Comparison of ENCODE assay signal across 9 cellular contexts in genomic region chr3:112128843-112129727, GRCh38. TPM values are rescaled to one million over a fixed set of nuclear protein-coding genes. Genes with fewer than 3 reads are reported as not detected.
DNase-seq lines count a peak whose midpoint lies in the region; ATAC-seq, FAIRE-seq and TF ChIP-seq lines count a peak whose summit lies in the region.
"Had no signal": no experiment of that assay in that cellular context is flagged by ENCODE, and none has a peak within 500 bp of the region (broad histone marks: within the 10 kb centered on the region; RNA-seq: fewer than 3 reads in every experiment).

No MANE protein-coding gene starts in this region.

- H3K27me3 ChIP-seq in PC-9 (ENCODE audit: insufficient read depth, low read depth) = no peaks in the 10 kb centered on the region
- H3K27me3 ChIP-seq in bronchial epithelial cell (ENCODE audit: control insufficient read depth, insufficient read depth, low read length) = no peaks in the 10 kb centered on the region
- H3K27me3 ChIP-seq in heart left ventricle = no peaks in the 10 kb centered on the region
- no peaks in the 10 kb centered on the region for H3K27me3 ChIP-seq in thyroid gland

- POLR2A ChIA-PET in PC-9 (lab: Charles Lee; ENCODE audit: unreplicated experiment) = interaction anchor here (0.6 kb wide), 1 partner anchor 151 kb away, joined by 9 read pairs; no protein-coding TSS in a partner anchor

- peaks cover 36% of the 10 kb centered on the region for H3K4me1 ChIP-seq in PC-9 (replicated peaks; ENCODE audit: insufficient read depth)
- peaks cover 0 to 55% (median 14%) of the 10 kb centered on the region in 12 donors for H3K4me1 ChIP-seq in heart left ventricle
- H3K4me1 ChIP-seq in thyroid gland = no peaks in the 10 kb centered on the region

- no peak for FAIRE-seq in bronchial epithelial cell (lab: Jason Lieb, UNC)

- DNase-seq in PC-9 (peak; percentile 39 to 90), bronchial epithelial cell (ENCODE audit: low read depth) (peak; percentile 47), NCI-H69 (lab: John Stamatoyannopoulos, UW) (no peak), heart left ventricle (no peak), thyroid gland (no peak)
- peak; percentile 43 for DNase-seq in stimulated activated CD8-positive, alpha-beta memory T cell treated with anti-CD3 and anti-CD28 coated beads, Interleukin-4, amount 100 ng/mL, for 48 hours

- 0 out of 2 replicates have a peak overlapping the region, but pooled peaks have one; percentile 0 for H2AFZ ChIP-seq in PC-9

- no peaks in the 10 kb centered on the region for H3K9me3 ChIP-seq in PC-9 (ENCODE audit: insufficient read depth, low read depth)
- no peaks in the 10 kb centered on the region for H3K9me3 ChIP-seq in heart left ventricle
- H3K9me3 ChIP-seq in thyroid gland = no peaks in the 10 kb centered on the region

- peaks cover 15% of the 10 kb centered on the region for H3F3A ChIP-seq in PC-9 (ENCODE audit: insufficient read depth, low read depth)

- H3K4me2 ChIP-seq in PC-9 = peak overlapping the region; percentile 44

- CTCF ChIA-PET in PC-9 (lab: Charles Lee) = interaction anchor here (1.4 kb wide), 1 partner anchor 17 kb away, joined by 7 read pairs; no protein-coding TSS in a partner anchor

- BruUV-seq in PC-9 (replicated peaks; lab: Mats Ljungman, UMichigan) = no TSS peak

- H3K36me3 ChIP-seq in PC-9 (ENCODE audit: low read depth) = no peaks in the 10 kb centered on the region
- H3K36me3 ChIP-seq in bronchial epithelial cell (ENCODE audit: control insufficient read depth, insufficient read depth, low read length) = no peaks in the 10 kb centered on the region
- H3K36me3 ChIP-seq in heart left ventricle = peaks cover 0 to 4% (median 0%) of the 10 kb centered on the region in 9 donors
- no peaks in the 10 kb centered on the region for H3K36me3 ChIP-seq in thyroid gland

- H4K20me1 ChIP-seq in PC-9 (ENCODE audit: insufficient read depth) = no peaks in the 10 kb centered on the region

- no peaks in the 10 kb centered on the region for H3K9me2 ChIP-seq in PC-9 (ENCODE audit: insufficient read depth)

- TF ChIP-seq POLR2A in heart left ventricle (IDR thresholded peaks at IDR 0.05) (no peak), thyroid gland (IDR thresholded peaks at IDR 0.05) (no peak)

- no peak overlapping the region for H3K4me3 ChIP-seq in PC-9
- no peak overlapping the region for H3K4me3 ChIP-seq in bronchial epithelial cell (ENCODE audit: low read depth, low read length)
- H3K4me3 ChIP-seq in heart left ventricle = no peak overlapping the region
- H3K4me3 ChIP-seq in thyroid gland (replicated peaks in 1 of 3) = no peak overlapping the region

- ATAC-seq in GM18511 (IDR thresholded peaks at IDR 0.05; ENCODE audit: unreplicated experiment) (peak; percentile 51), HG02763 (IDR thresholded peaks at IDR 0.05; ENCODE audit: unreplicated experiment) (peak; percentile 35), heart left ventricle (no peak)

- peak overlapping the region; percentile 53 for H3K27ac ChIP-seq in PC-9
- peak overlapping the region in 1 of 12 donors; percentile 13 for H3K27ac ChIP-seq in heart left ventricle
- H3K27ac ChIP-seq in thyroid gland = no peak overlapping the region

- intact Hi-C loops in PC-9 (cut with micrococcal nuclease; ENCODE audit: unreplicated experiment) (loop anchor here (1.0 kb wide), 1 partner anchor 43 kb away; the partner anchor contains the start of gene C3orf52), heart left ventricle (cut with DNase I) (loop anchor here in 2 of 10 donors (5.0 to 10.0 kb wide), 2 partner anchors 166 to 393 kb away; partner anchors contain the start of gene SLC9C1 (in 1 of the 2)), thyroid gland (cut with DNase I) (no loop called here)

- TF ChIP-seq CTCF in PC-9 (conservative IDR thresholded peaks at IDR 0.05) (no peak), bronchial epithelial cell (IDR thresholded peaks at IDR 0.05; ENCODE audit: insufficient read depth, low read length, severe bottlenecking) (no peak), heart left ventricle (IDR thresholded peaks at IDR 0.05) (no peak), thyroid gland (IDR thresholded peaks at IDR 0.05) (no peak)

- H3K79me2 ChIP-seq in PC-9 (ENCODE audit: low read depth) = no peaks in the 10 kb centered on the region

- 77 to 85% (median 84%) methylated on average over 7 of the region's 7 CpGs for WGBS in heart left ventricle, 4 donors
- 79 to 85% methylated on average over 7 of the region's 7 CpGs for WGBS in thyroid gland, 2 donors

RNA-seq across cellular contexts. Expression of gene GCSAM, which starts 4.0 kb away (rescaled TPM):
- not detected in 2 replicates for total RNA-seq in PC-9 (2021)
- 0.13 and 0.26 TPM in 2 replicates for total RNA-seq in bronchial epithelial cell
- under 1 TPM in 2 of 9 donors, not detected in 7; 0.27 to 0.59 TPM for total RNA-seq in heart left ventricle
- polyA plus RNA-seq in heart left ventricle = under 1 TPM in 1 of 2 donors, not detected in 1; 0.12 TPM
- under 1 TPM in 2 of 4 donors, not detected in 2; 0.33 to 0.40 TPM for total RNA-seq in thyroid gland
- total RNA-seq: neural crest cell had no signal

RNA-seq across cellular contexts. Expression of gene C3orf52, which starts 42.9 kb away (rescaled TPM):
- 7.5 and 9.9 TPM in 2 replicates for total RNA-seq in PC-9 (2021)
- 23.0 and 45.5 TPM in 2 replicates for total RNA-seq in bronchial epithelial cell
- total RNA-seq in heart left ventricle = 1 to 10 TPM; 1.4 to 7.8 (median 4.9) TPM
- polyA plus RNA-seq in heart left ventricle = 1 to 10 TPM; 2.0 to 9.6 TPM
- 10 to 100 TPM; 32.0 to 62.9 (median 45.9) TPM for total RNA-seq in thyroid gland

Comparison
In these comparisons a context has a peak if more than half of its experiments do, and no peak if none do; other contexts are left out.
1. ATAC-seq: peak in GM18511 (single experiment) and HG02763 (single experiment); none in heart left ventricle (0 of 4).
2. DNase-seq: peak in PC-9 (2 of 2), bronchial epithelial cell (single experiment) and stimulated activated CD8-positive, alpha-beta memory T cell treated with anti-CD3 and anti-CD28 coated beads, Interleukin-4, amount 100 ng/mL, for 48 hours (single experiment); none in NCI-H69 (single experiment), heart left ventricle (0 of 5) and thyroid gland (0 of 2).